34 cellular contexts compared by ENCODE assay signal in genomic region chr7:46636022-46636421, GRCh38.
"Had no signal": no experiment of that assay in that cellular context is flagged by ENCODE, and none has a peak within 500 bp of the region (broad histone marks: within the 10 kb centered on the region; RNA-seq: fewer than 3 reads in every experiment).

No MANE protein-coding gene starts in this region.

- H3K27me3 ChIP-seq: ascending aorta, breast epithelium, esophagus squamous epithelium, gastroesophageal sphincter had no signal

- H3K9me3 Mint-ChIP-seq: activated B cell treated with CpG ODN at 0.5 μM for 24 hours; activated T-helper 1 cell treated with anti-CD3 and anti-CD28 coated beads, Interleukin-12 subunit alpha, Interleukin-12 subunit beta, Interleukin-2, Interleukin-4 antibody, amounts not matched to agents 30 ng/mL and 10 ng/mL and 1 ng/mL, durations not matched to agents 14 hours and 24 hours and 36 hours had no signal

- ATAC-seq: activated CD4-positive, CD25-positive, alpha-beta regulatory T cell treated with anti-CD3 and anti-CD28 coated beads, Interleukin-2, amount 50 U/mL, for 24 hours; activated CD8-positive, alpha-beta memory T cell treated with anti-CD3 and anti-CD28 coated beads, Interleukin-2, amount 10 ng/mL, durations not matched to agents 7 days and 5 days; activated CD8-positive, alpha-beta T cell treated with anti-CD3 and anti-CD28 coated beads for 36 hours; activated naive CD4-positive, alpha-beta T cell treated with anti-CD3 and anti-CD28 coated beads, Interleukin-2, amount 50 U/mL, for 72 hours; effector memory CD8-positive, alpha-beta T cell; gastroesophageal sphincter; T-helper 17 cell had no signal

- H3K27me3 Mint-ChIP-seq: activated B cell treated with CpG ODN at 0.5 μM for 24 hours; activated CD8-positive, alpha-beta memory T cell treated with anti-CD3 and anti-CD28 coated beads, Interleukin-2, amount 10 ng/mL, durations not matched to agents 7 days and 5 days; activated CD8-positive, alpha-beta T cell treated with anti-CD3 and anti-CD28 coated beads for 36 hours; activated naive CD4-positive, alpha-beta T cell treated with anti-CD3 and anti-CD28 coated beads, Interleukin-2, amount 10 ng/mL, durations not matched to agents 7 days and 5 days; activated naive CD8-positive, alpha-beta T cell treated with anti-CD3 and anti-CD28 coated beads, Interleukin-2, amount 10 ng/mL, durations not matched to agents 7 days and 5 days; effector memory CD8-positive, alpha-beta T cell; T-helper 17 cell had no signal

- H3K4me1 ChIP-seq: ascending aorta, breast epithelium, esophagus squamous epithelium, gastroesophageal sphincter had no signal

- H3K4me3 Mint-ChIP-seq: activated B cell treated with CpG ODN at 0.5 μM for 24 hours; activated CD8-positive, alpha-beta memory T cell treated with anti-CD3 and anti-CD28 coated beads, Interleukin-2, amount 10 ng/mL, durations not matched to agents 7 days and 5 days; activated CD8-positive, alpha-beta T cell treated with anti-CD3 and anti-CD28 coated beads for 36 hours; activated naive CD4-positive, alpha-beta T cell treated with anti-CD3 and anti-CD28 coated beads, Interleukin-2, amount 10 ng/mL, durations not matched to agents 7 days and 5 days; activated naive CD8-positive, alpha-beta T cell treated with anti-CD3 and anti-CD28 coated beads, Interleukin-2, amount 10 ng/mL, durations not matched to agents 7 days and 5 days; activated T-helper 1 cell treated with anti-CD3 and anti-CD28 coated beads, Interleukin-12 subunit alpha, Interleukin-12 subunit beta, Interleukin-2, Interleukin-4 antibody, amounts not matched to agents 30 ng/mL and 10 ng/mL and 1 ng/mL, durations not matched to agents 14 hours and 24 hours and 36 hours; brain; effector memory CD8-positive, alpha-beta T cell; T-helper 17 cell; T-helper 2 cell treated with Interferon-gamma antibody and Interleukin-4, amounts not matched to agents 5 μg/mL and 100 μg/mL, for 36 hours had no signal

- H3K36me3 ChIP-seq: ascending aorta, breast epithelium, esophagus squamous epithelium, gastroesophageal sphincter, WERI-Rb-1 had no signal

- FAIRE-seq: colon had no signal

- H3K9me3 ChIP-seq: ascending aorta, breast epithelium, esophagus squamous epithelium, gastroesophageal sphincter had no signal

- DNase-seq: activated B cell treated with CpG ODN at 0.5 μM for 24 hours; activated CD4-positive, alpha-beta T cell treated with anti-CD3 and anti-CD28 coated beads for 48 hours; activated CD4-positive, alpha-beta T cell treated with anti-CD3 and anti-CD28 coated beads, Interleukin-2, amount 50 U/mL, for 1 hour; activated CD4-positive, alpha-beta T cell treated with anti-CD3 and anti-CD28 coated beads, Interleukin-2, amount 50 U/mL, for 48 hours; activated CD8-positive, alpha-beta memory T cell treated with anti-CD3 and anti-CD28 coated beads, Interleukin-2, amount 10 ng/mL, durations not matched to agents 7 days and 5 days; activated CD8-positive, alpha-beta memory T cell treated with anti-CD3 and anti-CD28 coated beads, Interleukin-2, amount 50 U/mL, for 4 hours; activated CD8-positive, alpha-beta T cell treated with anti-CD3 and anti-CD28 coated beads for 36 hours; activated gamma-delta T cell; activated naive CD4-positive, alpha-beta T cell; activated naive CD4-positive, alpha-beta T cell treated with anti-CD3 and anti-CD28 coated beads, Interleukin-2, amount 10 ng/mL, durations not matched to agents 7 days and 5 days; activated naive CD8-positive, alpha-beta T cell treated with anti-CD3 and anti-CD28 coated beads, Interleukin-2, amount 10 ng/mL, durations not matched to agents 7 days and 5 days; activated T-cell treated with anti-CD3 and anti-CD28 coated beads, Interleukin-2, amount 50 U/mL, for 1 hour; activated T-cell treated with anti-CD3 and anti-CD28 coated beads, Interleukin-2, amount 50 U/mL, for 48 hours; caudate nucleus; cortex of kidney; dermis blood vessel endothelial cell; effector CD4-positive, alpha-beta T cell; effector memory CD8-positive, alpha-beta T cell; erythroblast; esophagus squamous epithelium; foreskin melanocyte; T-helper 1 cell; T-helper 17 cell; T1000; WERI-Rb-1 had no signal

- H3K27ac ChIP-seq: ascending aorta, breast epithelium, esophagus squamous epithelium, gastroesophageal sphincter, WERI-Rb-1 had no signal

- H3K4me3 ChIP-seq: ascending aorta, breast epithelium, esophagus squamous epithelium, gastroesophageal sphincter had no signal

- H3K36me3 Mint-ChIP-seq: activated CD8-positive, alpha-beta memory T cell treated with anti-CD3 and anti-CD28 coated beads, Interleukin-2, amount 10 ng/mL, durations not matched to agents 7 days and 5 days; activated naive CD4-positive, alpha-beta T cell treated with anti-CD3 and anti-CD28 coated beads, Interleukin-2, amount 10 ng/mL, durations not matched to agents 7 days and 5 days; activated naive CD4-positive, alpha-beta T cell treated with anti-CD3 and anti-CD28 coated beads, Interleukin-2, amount 50 U/mL, for 72 hours; activated naive CD8-positive, alpha-beta T cell treated with anti-CD3 and anti-CD28 coated beads, Interleukin-2, amount 10 ng/mL, durations not matched to agents 7 days and 5 days; brain had no signal

- H3K4me1 Mint-ChIP-seq: activated B cell treated with CpG ODN at 0.5 μM for 24 hours; activated CD8-positive, alpha-beta memory T cell treated with anti-CD3 and anti-CD28 coated beads, Interleukin-2, amount 10 ng/mL, durations not matched to agents 7 days and 5 days; activated naive CD4-positive, alpha-beta T cell treated with anti-CD3 and anti-CD28 coated beads, Interleukin-2, amount 10 ng/mL, durations not matched to agents 7 days and 5 days; activated naive CD8-positive, alpha-beta T cell treated with anti-CD3 and anti-CD28 coated beads, Interleukin-2, amount 10 ng/mL, durations not matched to agents 7 days and 5 days; brain; T-helper 17 cell had no signal

- H3K27ac Mint-ChIP-seq: activated B cell treated with CpG ODN at 0.5 μM for 24 hours; activated CD8-positive, alpha-beta memory T cell treated with anti-CD3 and anti-CD28 coated beads, Interleukin-2, amount 10 ng/mL, durations not matched to agents 7 days and 5 days; activated CD8-positive, alpha-beta T cell treated with anti-CD3 and anti-CD28 coated beads for 36 hours; activated naive CD4-positive, alpha-beta T cell treated with anti-CD3 and anti-CD28 coated beads, Interleukin-2, amount 10 ng/mL, durations not matched to agents 7 days and 5 days; activated naive CD4-positive, alpha-beta T cell treated with anti-CD3 and anti-CD28 coated beads, Interleukin-2, amount 50 U/mL, for 72 hours; activated naive CD8-positive, alpha-beta T cell treated with anti-CD3 and anti-CD28 coated beads, Interleukin-2, amount 10 ng/mL, durations not matched to agents 7 days and 5 days; activated T-helper 1 cell treated with anti-CD3 and anti-CD28 coated beads, Interleukin-12 subunit alpha, Interleukin-12 subunit beta, Interleukin-2, Interleukin-4 antibody, amounts not matched to agents 30 ng/mL and 10 ng/mL and 1 ng/mL, durations not matched to agents 14 hours and 24 hours and 36 hours; brain; effector memory CD8-positive, alpha-beta T cell; T-helper 17 cell; T-helper 2 cell treated with Interferon-gamma antibody and Interleukin-4, amounts not matched to agents 5 μg/mL and 100 μg/mL, for 36 hours had no signal
